Comparison of ENCODE assay signal across 1 cellular context in the genomic region with DNA sequence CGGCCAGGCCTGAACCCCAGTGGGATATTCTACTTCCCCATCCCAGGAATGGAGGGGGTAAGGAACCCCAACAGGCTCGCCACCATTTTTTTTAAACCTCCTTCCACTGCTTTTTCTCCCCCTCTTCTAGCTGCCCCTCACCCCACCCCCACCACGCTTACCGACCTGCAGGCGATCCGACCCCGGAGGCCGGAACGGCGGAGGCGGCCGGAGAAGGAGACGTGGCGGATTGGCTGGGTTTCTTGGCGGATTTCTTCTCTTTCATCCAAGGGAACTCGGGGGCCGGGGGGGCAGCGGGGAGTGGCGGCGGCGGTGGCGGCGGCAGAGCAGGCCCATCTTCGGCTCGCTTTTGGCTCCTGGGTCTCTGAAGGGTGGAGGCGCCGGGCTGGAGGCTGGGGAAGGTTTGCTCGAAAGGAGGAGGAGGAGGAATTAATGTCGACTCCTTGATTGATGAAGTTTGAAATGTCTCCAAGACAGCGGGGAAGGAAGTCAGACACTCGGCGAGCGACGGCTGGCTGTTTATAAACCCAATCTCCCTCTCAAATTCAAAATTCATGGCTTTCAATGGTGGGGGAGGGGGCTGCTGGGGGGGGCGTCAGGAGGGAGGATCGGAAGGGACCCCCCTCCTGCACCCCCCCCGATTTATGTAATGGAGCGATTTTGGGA.
TF ChIP-seq lines count a peak whose summit lies in the region.

No MANE protein-coding gene starts in this region.

TF ChIP-seq in GM12878, 131 proteins besides CTCF, POLR2A, EP300 and RAD21:
- TF ChIP-seq E2F4 (IDR thresholded peaks at IDR 0.05; ENCODE audit: low read depth, low read length) = no peak
- TF ChIP-seq ZNF274 (IDR thresholded peaks at IDR 0.05; ENCODE audit: insufficient read depth, insufficient read length) = no peak
- TF ChIP-seq GABPA (IDR thresholded peaks at IDR 0.05; ENCODE audit: low read depth) = no peak
- TF ChIP-seq SPI1 (IDR thresholded peaks at IDR 0.05; ENCODE audit: borderline replicate concordance, insufficient read depth, low read depth, low read length) = no peak
- TF ChIP-seq STAT1 (conservative IDR thresholded peaks at IDR 0.05) = no peak
- TF ChIP-seq ATF2 (IDR thresholded peaks at IDR 0.05; ENCODE audit: low read length) = no peak
- no peak for TF ChIP-seq RCOR1 (conservative IDR thresholded peaks at IDR 0.05; ENCODE audit: low read depth, low read length)
- 0 out of 2 replicates have a peak, but pooled peaks have one; percentile 48 for TF ChIP-seq YY1 (IDR thresholded peaks at IDR 0.05; ENCODE audit: low read depth, low read length)
- TF ChIP-seq NR2F1 (conservative IDR thresholded peaks at IDR 0.05) = no peak
- no peak for TF ChIP-seq HDAC2 (IDR thresholded peaks at IDR 0.05)
- peak; percentile 50; the same call in 1 of the 2 replicates for TF ChIP-seq CHD2 (IDR thresholded peaks at IDR 0.05; ENCODE audit: borderline replicate concordance, low read depth, low read length)
- no peak for TF ChIP-seq RUNX3 (IDR thresholded peaks at IDR 0.05; ENCODE audit: low read length)
- TF ChIP-seq FOXK2 (IDR thresholded peaks at IDR 0.05) = no peak
- peak; percentile 56 to 58; a peak in 2 of 4 replicates for TF ChIP-seq IKZF2 (IDR thresholded peaks at IDR 0.05)
- peak; percentile 30; the same call in 1 of the 2 replicates for TF ChIP-seq ZNF384 (IDR thresholded peaks at IDR 0.05; ENCODE audit: borderline replicate concordance, low read depth, low read length)
- peak; percentile 19; the same call in 1 of the 2 replicates for TF ChIP-seq IKZF1 (conservative IDR thresholded peaks at IDR 0.05)
- no peak for TF ChIP-seq SMAD1 (IDR thresholded peaks at IDR 0.05; ENCODE audit: low read depth, partially characterized antibody)
- no peak for TF ChIP-seq SP1 (IDR thresholded peaks at IDR 0.05; ENCODE audit: low read depth, low read length)
- no peak for TF ChIP-seq PML (IDR thresholded peaks at IDR 0.05; ENCODE audit: low read length)
- TF ChIP-seq, protein P1, sequence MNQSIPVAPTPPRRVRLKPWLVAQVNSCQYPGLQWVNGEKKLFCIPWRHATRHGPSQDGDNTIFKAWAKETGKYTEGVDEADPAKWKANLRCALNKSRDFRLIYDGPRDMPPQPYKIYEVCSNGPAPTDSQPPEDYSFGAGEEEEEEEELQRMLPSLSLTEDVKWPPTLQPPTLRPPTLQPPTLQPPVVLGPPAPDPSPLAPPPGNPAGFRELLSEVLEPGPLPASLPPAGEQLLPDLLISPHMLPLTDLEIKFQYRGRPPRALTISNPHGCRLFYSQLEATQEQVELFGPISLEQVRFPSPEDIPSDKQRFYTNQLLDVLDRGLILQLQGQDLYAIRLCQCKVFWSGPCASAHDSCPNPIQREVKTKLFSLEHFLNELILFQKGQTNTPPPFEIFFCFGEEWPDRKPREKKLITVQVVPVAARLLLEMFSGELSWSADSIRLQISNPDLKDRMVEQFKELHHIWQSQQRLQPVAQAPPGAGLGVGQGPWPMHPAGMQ (IDR thresholded peaks at IDR 0.05; ENCODE audit: borderline replicate concordance) = no peak
- TF ChIP-seq ZNF24 (IDR thresholded peaks at IDR 0.05) = no peak
- no peak for TF ChIP-seq MAX (IDR thresholded peaks at IDR 0.05; ENCODE audit: low read depth, low read length)
